Comparison of ENCODE assay signal across 14 cellular contexts in genomic region chr5:121424976-121425375, GRCh38.
DNase-seq lines count a peak whose midpoint lies in the region; ATAC-seq and TF ChIP-seq lines count a peak whose summit lies in the region.
"Had no signal": no experiment of that assay in that cellular context is flagged by ENCODE, and none has a peak within 500 bp of the region (broad histone marks: within the 10 kb centered on the region; RNA-seq: fewer than 3 reads in every experiment).

No MANE protein-coding gene starts in this region.

- H3K9me2 ChIP-seq in SK-N-SH: no peaks in the 10 kb centered on the region

- CTCF ChIA-PET in SK-N-SH (lab: Yijun Ruan, JAX): no interaction called here

- TF ChIP-seq RAD21 in SK-N-SH (IDR thresholded peaks at IDR 0.05; ENCODE audit: low read length): no peak

- no peak overlapping the region for H3K4me2 ChIP-seq in SK-N-SH
- H3K4me2 ChIP-seq: BLaER1 had no signal

- no peak overlapping the region for H3K9ac ChIP-seq in SK-N-SH
- H3K9ac ChIP-seq: BLaER1, GM23248 had no signal

- H3K27ac Mint-ChIP-seq in nephron progenitor cell: no peak overlapping the region
- H3K27ac Mint-ChIP-seq: CD8-positive, alpha-beta memory T cell had no signal

- H3K27me3 ChIP-seq in SK-N-SH (ENCODE audit: insufficient read depth): no peaks in the 10 kb centered on the region
- H3K27me3 ChIP-seq: BLaER1 had no signal

- POLR2A ChIA-PET in SK-N-SH (lab: Yijun Ruan, JAX): no interaction called here

- no peaks in the 10 kb centered on the region for H3K36me3 ChIP-seq in SK-N-SH (replicated peaks in 1 of 2; ENCODE audit: control insufficient read depth in 1 of 2, insufficient read depth in 2 of 2, low read length in 1 of 2)
- H3K36me3 ChIP-seq: BLaER1 had no signal

- TF ChIP-seq EP300 in SK-N-SH (IDR thresholded peaks at IDR 0.05; ENCODE audit: borderline replicate concordance in 1 of 2, low read depth in 1 of 2, low read length in 1 of 2): no peak

- DNase-seq in SK-N-SH (peak; percentile 14), epidermal melanocyte (ENCODE audit: insufficient read length, low spot score) (peak; percentile 34), islet precursor cell (peak; percentile 67), nephron progenitor cell (no peak), SIG-M5 treated with dmso at 0.1 percent for 504 hours (lab: John Stamatoyannopoulos, UW; ENCODE audit: unreplicated experiment) (no peak), HCEC 1CT (no peak)
- DNase-seq: Caco-2; CD8-positive, alpha-beta memory T cell; DND-41; GM23248 had no signal

- H3K4me3 Mint-ChIP-seq in nephron progenitor cell: no peak overlapping the region
- H3K4me3 Mint-ChIP-seq: CD8-positive, alpha-beta memory T cell had no signal

- H3K9me3 Mint-ChIP-seq in nephron progenitor cell: peaks cover 7% of the 10 kb centered on the region

- peaks cover 2% of the 10 kb centered on the region for H3K27me3 Mint-ChIP-seq in nephron progenitor cell (ENCODE audit: low read depth, poor library complexity)
- H3K27me3 Mint-ChIP-seq: CD8-positive, alpha-beta memory T cell had no signal

- H3K79me2 ChIP-seq in SK-N-SH (ENCODE audit: insufficient read depth): no peaks in the 10 kb centered on the region

- no peaks in the 10 kb centered on the region for H3K36me3 Mint-ChIP-seq in nephron progenitor cell (ENCODE audit: low read depth)
- H3K36me3 Mint-ChIP-seq: CD8-positive, alpha-beta memory T cell had no signal

- H3K9me3 ChIP-seq in SK-N-SH: no peaks in the 10 kb centered on the region
- H3K9me3 ChIP-seq: BLaER1, Caco-2 had no signal

- H3K4me1 ChIP-seq in SK-N-SH (ENCODE audit: control insufficient read depth in 1 of 2, insufficient read depth in 2 of 2, low read depth in 1 of 2, low read length in 1 of 2): peaks cover 0 to 3% of the 10 kb centered on the region in 2 experiments; a peak in 1 of 4 replicates
- H3K4me1 ChIP-seq: BLaER1, Caco-2 had no signal

- peak overlapping the region in 1 of 2 experiments; percentile 25; a peak in 1 of 4 replicates for H3K27ac ChIP-seq in SK-N-SH (ENCODE audit: low read depth in 2 of 2, low read length in 1 of 2)
- H3K27ac ChIP-seq: 22Rv1, BLaER1, GM23248 had no signal

- H3K4me3 ChIP-seq in SK-N-SH (ENCODE audit: low read depth in 2 of 2, low read length in 1 of 2): no peak overlapping the region
- H3K4me3 ChIP-seq: BLaER1, GM23248 had no signal

- H3F3A ChIP-seq in SK-N-SH (replicated peaks; ENCODE audit: insufficient read depth): no peaks in the 10 kb centered on the region

- H3K4me1 Mint-ChIP-seq in nephron progenitor cell: no peaks in the 10 kb centered on the region
- H3K4me1 Mint-ChIP-seq: CD8-positive, alpha-beta memory T cell had no signal

- ATAC-seq in SK-N-SH treated with all-trans-retinoic acid at 6 μM for 48 hours: no peak
- no peak for ATAC-seq in GM18520 (IDR thresholded peaks at IDR 0.05; ENCODE audit: unreplicated experiment)

- no peak overlapping the region for H2AFZ ChIP-seq in SK-N-SH (ENCODE audit: low read depth)
- H2AFZ ChIP-seq: GM23248 had no signal

- 74% methylated on average over 2 of the region's 2 CpGs for WGBS in SK-N-SH (ENCODE audit: low lambda C conversion rate)

- H4K20me1 ChIP-seq in SK-N-SH (ENCODE audit: insufficient read depth): no peaks in the 10 kb centered on the region
- H4K20me1 ChIP-seq: BLaER1 had no signal

- TF ChIP-seq CTCF in SK-N-SH (IDR thresholded peaks at IDR 0.05): no peak
- no peak for TF ChIP-seq CTCF in nephron progenitor cell (IDR thresholded peaks at IDR 0.05)

TF ChIP-seq in SK-N-SH, 30 proteins besides CTCF, POLR2A, EP300 and RAD21:
- no peak for TF ChIP-seq RXRA (IDR thresholded peaks at IDR 0.05; ENCODE audit: borderline replicate concordance, low read depth)
- no peak for TF ChIP-seq MXI1 (IDR thresholded peaks at IDR 0.05; ENCODE audit: low read depth, low read length)
- TF ChIP-seq IRF3 (IDR thresholded peaks at IDR 0.05; ENCODE audit: low read depth, low read length): no peak
- TF ChIP-seq NFIC (IDR thresholded peaks at IDR 0.05; ENCODE audit: borderline replicate concordance): no peak
- TF ChIP-seq POLR2AphosphoS5 (IDR thresholded peaks at IDR 0.05; ENCODE audit: low read depth, low read length): no peak
- TF ChIP-seq FOXJ3 (CRISPR knock-in tag; IDR thresholded peaks at IDR 0.05): no peak
- no peak for TF ChIP-seq TAF1 (IDR thresholded peaks at IDR 0.05; ENCODE audit: borderline replicate concordance, low read depth, low read length)
- TF ChIP-seq RFX5 (IDR thresholded peaks at IDR 0.05; ENCODE audit: low read length): no peak
- TF ChIP-seq NRF1 (IDR thresholded peaks at IDR 0.05; ENCODE audit: low read depth, low read length): no peak
- TF ChIP-seq ZBTB33 (IDR thresholded peaks at IDR 0.05; ENCODE audit: borderline replicate concordance, low read depth): no peak

TF ChIP-seq in SK-N-SH treated with all-trans-retinoic acid at 6 μM for 48 hours, 23 proteins besides CTCF, POLR2A, EP300 and RAD21:
- TF ChIP-seq POU6F1 (CRISPR knock-in tag; IDR thresholded peaks at IDR 0.05; ENCODE audit: borderline replicate concordance, low read depth) (no peak), TOX (CRISPR knock-in tag; IDR thresholded peaks at IDR 0.05; ENCODE audit: borderline replicate concordance) (no peak), CREB5 (CRISPR knock-in tag; IDR thresholded peaks at IDR 0.05; ENCODE audit: low read depth) (no peak), CSDC2 (CRISPR knock-in tag; IDR thresholded peaks at IDR 0.05) (no peak), TCF4 (CRISPR knock-in tag; IDR thresholded peaks at IDR 0.05; ENCODE audit: borderline replicate concordance) (no peak), SNAI2 (CRISPR knock-in tag; IDR thresholded peaks at IDR 0.05) (no peak), OSR1 (CRISPR knock-in tag; IDR thresholded peaks at IDR 0.05) (no peak), PPARA (CRISPR knock-in tag; IDR thresholded peaks at IDR 0.05; ENCODE audit: borderline replicate concordance) (no peak), ZC3H10 (CRISPR knock-in tag; IDR thresholded peaks at IDR 0.05) (no peak), ZNF565 (CRISPR knock-in tag; conservative IDR thresholded peaks at IDR 0.05; ENCODE audit: low read depth) (no peak), ZNF8 (CRISPR knock-in tag; IDR thresholded peaks at IDR 0.05) (no peak), RARB (CRISPR knock-in tag; IDR thresholded peaks at IDR 0.05) (no peak), BACH2 (CRISPR knock-in tag; IDR thresholded peaks at IDR 0.05; ENCODE audit: borderline replicate concordance) (no peak), PATZ1 (CRISPR knock-in tag; IDR thresholded peaks at IDR 0.05; ENCODE audit: borderline replicate concordance) (no peak), ARNTL (CRISPR knock-in tag; IDR thresholded peaks at IDR 0.05; ENCODE audit: borderline replicate concordance, low read depth) (no peak), ZFP3 (CRISPR knock-in tag; IDR thresholded peaks at IDR 0.05) (no peak)

Comparison
In these comparisons a context has a peak if more than half of its experiments do, and no peak if none do; other contexts are left out.
1. DNase-seq: peak in SK-N-SH (single experiment), epidermal melanocyte (single experiment) and islet precursor cell (single experiment); none in nephron progenitor cell (single experiment), SIG-M5 treated with dmso at 0.1 percent for 504 hours (single experiment) and HCEC 1CT (single experiment).